Comparison of ENCODE assay signal across 18 cellular contexts in the genomic region with DNA sequence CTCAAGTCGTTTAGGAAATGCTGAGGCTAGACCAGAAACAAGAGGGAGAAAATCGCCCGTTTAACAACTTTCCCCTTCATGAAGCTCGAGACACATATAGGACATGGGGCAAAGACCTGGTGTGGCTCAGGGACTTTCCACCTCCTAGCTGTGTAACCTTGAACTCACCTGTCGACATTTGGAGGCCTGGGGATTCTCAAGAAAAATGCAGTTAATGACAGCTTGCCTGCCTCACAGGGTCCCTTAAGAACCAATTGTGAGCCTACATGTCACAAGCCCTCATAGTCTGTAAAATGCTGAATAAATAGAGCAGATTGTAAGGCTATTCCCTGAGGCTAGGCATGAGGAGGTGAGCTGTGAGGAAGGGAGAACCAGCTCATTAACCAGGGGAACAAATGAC. TPM values are rescaled to one million over a fixed set of nuclear protein-coding genes. Genes with fewer than 3 reads are reported as not detected.
A peak's percentile ranks its signal among the peaks of the same experiment; 100 is the strongest.
DNase-seq lines count a peak whose midpoint lies in the region; ATAC-seq, FAIRE-seq and TF ChIP-seq lines count a peak whose summit lies in the region.
"Had no signal": no experiment of that assay in that cellular context is flagged by ENCODE, and none has a peak within 500 bp of the region (broad histone marks: within the 10 kb centered on the region; RNA-seq: fewer than 3 reads in every experiment).

No MANE protein-coding gene starts in this region.

- TF ChIP-seq CTCF in RWPE1 (conservative IDR thresholded peaks at IDR 0.05; ENCODE audit: low read depth): no peak

- ATAC-seq in GM21526 (IDR thresholded peaks at IDR 0.05; ENCODE audit: low FRiP score, unreplicated experiment): peak; percentile 39
- ATAC-seq in HG03432 (IDR thresholded peaks at IDR 0.05; ENCODE audit: unreplicated experiment): peak; percentile 45
- no peak for ATAC-seq in HG03280 (IDR thresholded peaks at IDR 0.05; ENCODE audit: unreplicated experiment)
- no peak for ATAC-seq in GM18873 (IDR thresholded peaks at IDR 0.05; ENCODE audit: low FRiP score, unreplicated experiment)
- ATAC-seq: left ventricle myocardium superior; natural killer cell treated with Interleukin-12 subunit alpha and Interleukin-12 subunit beta and Interleukin-15 and Interleukin-18, amount 100 ng/mL, for 72 hours; sciatic nerve had no signal

- H2AK5ac ChIP-seq in trophoblast cell (ENCODE audit: low read length): no peak overlapping the region

- no peak overlapping the region for H4K12ac ChIP-seq in trophoblast cell (ENCODE audit: low read depth, low read length)

- no peak overlapping the region for H2BK12ac ChIP-seq in trophoblast cell (ENCODE audit: low read length)

- POLR2A ChIA-PET in RWPE1 (lab: Yijun Ruan, JAX; ENCODE audit: low non-redundant PET): no interaction called here

- peak; percentile 47 for FAIRE-seq in GM18507 (lab: Jason Lieb, UNC)
- FAIRE-seq: H54 had no signal

- H3K9ac ChIP-seq in trophoblast cell (ENCODE audit: low read length): no peak overlapping the region

- no peak overlapping the region for H4K8ac ChIP-seq in trophoblast cell (ENCODE audit: low read depth, low read length)

- H4K91ac ChIP-seq in trophoblast cell (ENCODE audit: low read depth, low read length): no peak overlapping the region

- no peaks in the 10 kb centered on the region for H3K79me2 ChIP-seq in trophoblast cell (ENCODE audit: control insufficient read depth, insufficient read depth, low read length, poor library complexity)
- H3K79me2 ChIP-seq: hepatocyte had no signal

- no peak overlapping the region for H2BK5ac ChIP-seq in trophoblast cell (ENCODE audit: low read depth, low read length, poor library complexity)

- H3K9me3 ChIP-seq in trophoblast cell (ENCODE audit: insufficient read depth, low read depth, low read length): no peaks in the 10 kb centered on the region
- H3K9me3 ChIP-seq: BE2C had no signal

- no peak overlapping the region for H3K27ac ChIP-seq in trophoblast cell (ENCODE audit: low read depth, low read length)
- no peak overlapping the region for H3K27ac ChIP-seq in RWPE1
- H3K27ac ChIP-seq: hepatocyte had no signal

- H3K4ac ChIP-seq in trophoblast cell (ENCODE audit: low read depth, low read length): no peak overlapping the region

- H3K79me1 ChIP-seq in trophoblast cell (ENCODE audit: low read length): peaks cover 6% of the 10 kb centered on the region

- DNase-seq in GM18507 (ENCODE audit: extremely low spot score, insufficient read length, low read depth) (no peak), trophoblast cell (peak; percentile 89 to 90), NCI-H1092 (lab: John Stamatoyannopoulos, UW) (no peak), RWPE1 (ENCODE audit: low spot score) (no peak)
- DNase-seq: activated naive CD8-positive, alpha-beta T cell treated with anti-CD3 and anti-CD28 coated beads, Interleukin-2, amount 10 ng/mL, durations not matched to agents 7 days and 5 days; BE2C; cerebellar nuclear complex; DMS79 treated with DMSO at 0.1 percent for 48 hours; left ventricle myocardium superior; SW 1271 had no signal

- H3K18ac ChIP-seq in trophoblast cell (ENCODE audit: low read length): no peak overlapping the region

- no peak overlapping the region for H3K23ac ChIP-seq in trophoblast cell (ENCODE audit: low read length)

- CTCF ChIA-PET in RWPE1 (lab: Yijun Ruan, JAX): no interaction called here

- no peak overlapping the region for H3K4me3 ChIP-seq in trophoblast cell (ENCODE audit: low read depth, low read length)
- H3K4me3 ChIP-seq: hepatocyte had no signal

- no peaks in the 10 kb centered on the region for H3K27me3 ChIP-seq in trophoblast cell (ENCODE audit: insufficient read depth, low read length)
- H3K27me3 ChIP-seq: BE2C, hepatocyte had no signal

- no peak overlapping the region for H2BK120ac ChIP-seq in trophoblast cell (ENCODE audit: insufficient read depth, low read length, poor library complexity)

- no peak overlapping the region for H2AFZ ChIP-seq in trophoblast cell (ENCODE audit: insufficient read depth, low read length, poor library complexity)
- H2AFZ ChIP-seq: hepatocyte had no signal

- no CpG with 5 or more reads among the region's 5 CpGs for WGBS in trophoblast cell (ENCODE audit: extremely low coverage, insufficient coverage, insufficient read length)

- no peak overlapping the region for H3K4me2 ChIP-seq in trophoblast cell (ENCODE audit: low read length)
- H3K4me2 ChIP-seq: hepatocyte had no signal

- peaks cover 17 to 20% of the 10 kb centered on the region in 2 experiments for H3K4me1 ChIP-seq in trophoblast cell (ENCODE audit: control insufficient read depth in 1 of 2, insufficient read depth in 2 of 2, low read length in 2 of 2)
- H3K4me1 ChIP-seq: BE2C had no signal

- no peak overlapping the region for H3K14ac ChIP-seq in trophoblast cell (ENCODE audit: low read length)

- H3K36me3 ChIP-seq in trophoblast cell (ENCODE audit: control insufficient read depth in 1 of 2, insufficient read depth in 2 of 2, low read length in 2 of 2): peaks cover 0 to 2% of the 10 kb centered on the region in 2 experiments
- H3K36me3 ChIP-seq: BE2C had no signal

RNA-seq across cellular contexts. Expression of a gene that starts 35.1 kb away (rescaled TPM):
- polyA plus RNA-seq in trophoblast cell (2013): 20.7 and 21.8 TPM in 2 replicates

RNA-seq across cellular contexts. Expression of a gene that starts 35.3 kb away (rescaled TPM):
- polyA plus RNA-seq in trophoblast cell (2013): 333 and 360 TPM in 2 replicates

RNA-seq across cellular contexts. Expression of a gene that starts 53.8 kb away (rescaled TPM):
- polyA plus RNA-seq in trophoblast cell (2013): 6.9 and 7.6 TPM in 2 replicates

Comparison
In these comparisons a context has a peak if more than half of its experiments do, and no peak if none do; other contexts are left out.
1. DNase-seq: peak in trophoblast cell (2 of 2); none in GM18507 (single experiment), NCI-H1092 (single experiment) and RWPE1 (single experiment).
2. ATAC-seq: peak in GM21526 (single experiment) and HG03432 (single experiment); none in HG03280 (single experiment) and GM18873 (single experiment).